ENCODE assay signal across 8 cellular contexts in the genomic region with DNA sequence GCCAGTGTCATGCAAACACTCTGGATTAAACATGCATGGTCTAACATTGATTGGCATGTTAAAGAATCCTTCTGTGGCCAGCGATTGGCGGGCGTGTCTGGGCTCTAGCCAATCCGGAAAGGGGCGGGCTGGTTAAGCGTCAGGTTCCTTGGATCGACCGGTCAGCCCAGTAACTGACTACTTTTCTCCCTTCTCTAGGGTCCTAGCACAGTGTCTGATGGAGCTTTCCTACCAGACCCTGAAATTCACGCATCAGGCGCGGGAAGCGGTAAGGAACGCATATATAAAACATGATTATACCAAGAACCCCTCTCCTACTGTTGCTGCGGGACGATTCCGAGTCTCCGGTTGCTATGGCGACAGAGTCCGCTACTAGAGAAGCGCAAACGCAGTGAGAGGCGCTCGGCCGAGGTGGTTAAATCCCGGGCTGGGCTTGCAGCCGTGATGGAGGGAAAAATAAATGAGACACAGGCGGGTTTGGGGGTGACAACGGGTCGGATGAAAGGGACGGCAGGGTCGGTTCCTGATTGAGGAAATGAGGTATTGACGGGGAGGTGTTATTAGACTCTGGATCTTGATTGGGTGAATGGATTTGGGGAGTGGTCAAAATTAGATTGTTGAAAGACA. TPM values are rescaled to one million over a fixed set of nuclear protein-coding genes. Genes with fewer than 3 reads are reported as not detected.
DNase-seq lines count a peak whose midpoint lies in the region; ATAC-seq and TF ChIP-seq lines count a peak whose summit lies in the region.

No MANE protein-coding gene starts in this region.

- WGBS in right lobe of liver (ENCODE audit: insufficient coverage, low coverage, low lambda C conversion rate, missing lambda C conversion rate), result 16% methylated on average over 28 of the region's 32 CpGs

- H3K9me3 ChIP-seq in HEK293 (ENCODE audit: control insufficient read depth, insufficient read depth, low read depth, low read length) (no peaks in the 10 kb centered on the region), duodenal mucosa (ENCODE audit: control insufficient read depth in 1 of 2, low read length in 2 of 2) (no peaks in the 10 kb centered on the region), right lobe of liver (no peaks in the 10 kb centered on the region)

- POLR2A ChIA-PET in HEK293 (lab: Yijun Ruan, JAX), result interaction anchor here (1.3 kb wide), 1 partner anchor 29 kb away, joined by 3 read pairs; a partner anchor contains a TSS

- peak; percentile 87 to 97 (median 96) for ATAC-seq in right lobe of liver

- no peaks in the 10 kb centered on the region for H3K4me1 ChIP-seq in HEK293 (ENCODE audit: control insufficient read depth, insufficient read depth, low read length)
- H3K4me1 ChIP-seq in duodenal mucosa (ENCODE audit: control insufficient read depth in 1 of 2, insufficient read depth in 2 of 2, low read length in 2 of 2), result peaks cover 0 to 6% of the 10 kb centered on the region in 2 donors
- H3K4me1 ChIP-seq in right lobe of liver, result no peaks in the 10 kb centered on the region

- DNase-seq in GM06990 (ENCODE audit: extremely low read depth, insufficient read length) (peak; percentile 63), NCI-H128 (lab: John Stamatoyannopoulos, UW; ENCODE audit: unreplicated experiment) (peak; percentile 74), right lobe of liver (peak; percentile 54 to 72 (median 70)), NCI-H2196 treated with DMSO at 0.1 percent for 48 hours (lab: John Stamatoyannopoulos, UW; ENCODE audit: unreplicated experiment) (no peak)
- DNase-seq in activated CD4-positive, alpha-beta T cell treated with anti-CD3 and anti-CD28 coated beads for 1 hour, result peak; percentile 15
- peak; percentile 12 for DNase-seq in stimulated activated CD4-positive, alpha-beta T cell treated with anti-CD3 and anti-CD28 coated beads, Interleukin-2, amount 100 ng/mL, for 4 hours (ENCODE audit: low read depth)

- peak overlapping the region; percentile 27 to 44 for H3K9ac ChIP-seq in duodenal mucosa (ENCODE audit: low read depth in 1 of 2, low read length in 2 of 2)

- TF ChIP-seq POLR2A in right lobe of liver (IDR thresholded peaks at IDR 0.05), result no peak

- TF ChIP-seq CTCF in GM06990 (IDR thresholded peaks at IDR 0.05; ENCODE audit: insufficient read depth, low read length, poor library complexity, severe bottlenecking) (no peak), HEK293 (tag by site-specific recombination; IDR thresholded peaks at IDR 0.05) (no peak), right lobe of liver (IDR thresholded peaks at IDR 0.05) (no peak)

- intact Hi-C loops in right lobe of liver (cut with DNase I), result no loop called here

- peak overlapping the region; percentile 75 for H3K4me3 ChIP-seq in GM06990 (replicated peaks; ENCODE audit: low read depth, low read length)
- H3K4me3 ChIP-seq in HEK293 (ENCODE audit: low read depth, low read length), result peak overlapping the region; percentile 87
- peak overlapping the region; percentile 75 to 79 for H3K4me3 ChIP-seq in duodenal mucosa (ENCODE audit: low read depth in 1 of 2, low read length in 2 of 2)
- peak overlapping the region; percentile 24 to 55 (median 35) for H3K4me3 ChIP-seq in right lobe of liver

- H3K36me3 ChIP-seq in GM06990 (ENCODE audit: control insufficient read depth, insufficient read depth, low read length), result no peaks in the 10 kb centered on the region
- H3K36me3 ChIP-seq in HEK293 (ENCODE audit: control insufficient read depth in 2 of 2, insufficient read depth in 1 of 2, low read length in 2 of 2), result no peaks in the 10 kb centered on the region
- H3K36me3 ChIP-seq in duodenal mucosa (ENCODE audit: control insufficient read depth in 1 of 2, insufficient read depth in 2 of 2, low read length in 2 of 2), result no peaks in the 10 kb centered on the region
- no peaks in the 10 kb centered on the region for H3K36me3 ChIP-seq in right lobe of liver

- H3K27ac ChIP-seq in HEK293 (ENCODE audit: extremely low read depth, low read depth, low read length) (0 out of 2 replicates have a peak overlapping the region, but pooled peaks have one; percentile 24), duodenal mucosa (ENCODE audit: low read depth, low read length) (no peak overlapping the region), right lobe of liver (no peak overlapping the region)

- CTCF ChIA-PET in HEK293 (lab: Yijun Ruan, JAX), result no interaction called here

- H3K27me3 ChIP-seq in GM06990 (replicated peaks; ENCODE audit: control insufficient read depth, insufficient read depth, low read length) (no peaks in the 10 kb centered on the region), duodenal mucosa (ENCODE audit: control insufficient read depth in 1 of 2, insufficient read depth in 2 of 2, low read length in 2 of 2) (peaks cover 4 to 11% of the 10 kb centered on the region in 2 donors), right lobe of liver (no peaks in the 10 kb centered on the region)

TF ChIP-seq in HEK293, 187 proteins besides CTCF, POLR2A, EP300 and RAD21 (continues in another document):
- TF ChIP-seq SP2 (tag by site-specific recombination; IDR thresholded peaks at IDR 0.05), result peak; percentile 78
- no peak for TF ChIP-seq ZNF561 (tag by site-specific recombination; IDR thresholded peaks at IDR 0.05; ENCODE audit: borderline replicate concordance)
- no peak for TF ChIP-seq ZNF146 (tag by site-specific recombination; IDR thresholded peaks at IDR 0.05)
- no peak for TF ChIP-seq TCF7L2 (IDR thresholded peaks at IDR 0.05; ENCODE audit: borderline replicate concordance, low read depth, low read length)
- TF ChIP-seq, protein P1, sequence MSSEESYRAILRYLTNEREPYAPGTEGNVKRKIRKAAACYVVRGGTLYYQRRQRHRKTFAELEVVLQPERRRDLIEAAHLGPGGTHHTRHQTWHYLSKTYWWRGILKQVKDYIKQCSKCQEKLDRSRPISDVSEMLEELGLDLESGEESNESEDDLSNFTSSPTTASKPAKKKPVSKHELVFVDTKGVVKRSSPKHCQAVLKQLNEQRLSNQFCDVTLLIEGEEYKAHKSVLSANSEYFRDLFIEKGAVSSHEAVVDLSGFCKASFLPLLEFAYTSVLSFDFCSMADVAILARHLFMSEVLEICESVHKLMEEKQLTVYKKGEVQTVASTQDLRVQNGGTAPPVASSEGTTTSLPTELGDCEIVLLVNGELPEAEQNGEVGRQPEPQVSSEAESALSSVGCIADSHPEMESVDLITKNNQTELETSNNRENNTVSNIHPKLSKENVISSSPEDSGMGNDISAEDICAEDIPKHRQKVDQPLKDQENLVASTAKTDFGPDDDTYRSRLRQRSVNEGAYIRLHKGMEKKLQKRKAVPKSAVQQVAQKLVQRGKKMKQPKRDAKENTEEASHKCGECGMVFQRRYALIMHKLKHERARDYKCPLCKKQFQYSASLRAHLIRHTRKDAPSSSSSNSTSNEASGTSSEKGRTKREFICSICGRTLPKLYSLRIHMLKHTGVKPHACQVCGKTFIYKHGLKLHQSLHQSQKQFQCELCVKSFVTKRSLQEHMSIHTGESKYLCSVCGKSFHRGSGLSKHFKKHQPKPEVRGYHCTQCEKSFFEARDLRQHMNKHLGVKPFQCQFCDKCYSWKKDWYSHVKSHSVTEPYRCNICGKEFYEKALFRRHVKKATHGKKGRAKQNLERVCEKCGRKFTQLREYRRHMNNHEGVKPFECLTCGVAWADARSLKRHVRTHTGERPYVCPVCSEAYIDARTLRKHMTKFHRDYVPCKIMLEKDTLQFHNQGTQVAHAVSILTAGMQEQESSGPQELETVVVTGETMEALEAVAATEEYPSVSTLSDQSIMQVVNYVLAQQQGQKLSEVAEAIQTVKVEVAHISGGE (tag by site-specific recombination; conservative IDR thresholded peaks at IDR 0.05; ENCODE audit: low read depth), result peak; percentile 60; the same call in 1 of the 2 replicates
- TF ChIP-seq FEZF1 (tag by site-specific recombination; IDR thresholded peaks at IDR 0.05), result 0 out of 2 replicates have a peak, but pooled peaks have one; percentile 3
- TF ChIP-seq SP3 (tag by site-specific recombination; IDR thresholded peaks at IDR 0.05), result peak; percentile 57
- 0 out of 2 replicates have a peak, but pooled peaks have one; percentile 23 for TF ChIP-seq ZXDB (tag by site-specific recombination; IDR thresholded peaks at IDR 0.05)
- no peak for TF ChIP-seq ZNF776 (tag by site-specific recombination; IDR thresholded peaks at IDR 0.05; ENCODE audit: borderline replicate concordance)
- TF ChIP-seq, protein P2, sequence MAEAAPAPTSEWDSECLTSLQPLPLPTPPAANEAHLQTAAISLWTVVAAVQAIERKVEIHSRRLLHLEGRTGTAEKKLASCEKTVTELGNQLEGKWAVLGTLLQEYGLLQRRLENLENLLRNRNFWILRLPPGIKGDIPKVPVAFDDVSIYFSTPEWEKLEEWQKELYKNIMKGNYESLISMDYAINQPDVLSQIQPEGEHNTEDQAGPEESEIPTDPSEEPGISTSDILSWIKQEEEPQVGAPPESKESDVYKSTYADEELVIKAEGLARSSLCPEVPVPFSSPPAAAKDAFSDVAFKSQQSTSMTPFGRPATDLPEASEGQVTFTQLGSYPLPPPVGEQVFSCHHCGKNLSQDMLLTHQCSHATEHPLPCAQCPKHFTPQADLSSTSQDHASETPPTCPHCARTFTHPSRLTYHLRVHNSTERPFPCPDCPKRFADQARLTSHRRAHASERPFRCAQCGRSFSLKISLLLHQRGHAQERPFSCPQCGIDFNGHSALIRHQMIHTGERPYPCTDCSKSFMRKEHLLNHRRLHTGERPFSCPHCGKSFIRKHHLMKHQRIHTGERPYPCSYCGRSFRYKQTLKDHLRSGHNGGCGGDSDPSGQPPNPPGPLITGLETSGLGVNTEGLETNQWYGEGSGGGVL (tag by site-specific recombination; IDR thresholded peaks at IDR 0.05), result no peak
- TF ChIP-seq MZF1 (tag by site-specific recombination; IDR thresholded peaks at IDR 0.05; ENCODE audit: borderline replicate concordance), result no peak
- peak; percentile 92 for TF ChIP-seq ZNF335 (tag by site-specific recombination; conservative IDR thresholded peaks at IDR 0.05)
- TF ChIP-seq, protein P3, sequence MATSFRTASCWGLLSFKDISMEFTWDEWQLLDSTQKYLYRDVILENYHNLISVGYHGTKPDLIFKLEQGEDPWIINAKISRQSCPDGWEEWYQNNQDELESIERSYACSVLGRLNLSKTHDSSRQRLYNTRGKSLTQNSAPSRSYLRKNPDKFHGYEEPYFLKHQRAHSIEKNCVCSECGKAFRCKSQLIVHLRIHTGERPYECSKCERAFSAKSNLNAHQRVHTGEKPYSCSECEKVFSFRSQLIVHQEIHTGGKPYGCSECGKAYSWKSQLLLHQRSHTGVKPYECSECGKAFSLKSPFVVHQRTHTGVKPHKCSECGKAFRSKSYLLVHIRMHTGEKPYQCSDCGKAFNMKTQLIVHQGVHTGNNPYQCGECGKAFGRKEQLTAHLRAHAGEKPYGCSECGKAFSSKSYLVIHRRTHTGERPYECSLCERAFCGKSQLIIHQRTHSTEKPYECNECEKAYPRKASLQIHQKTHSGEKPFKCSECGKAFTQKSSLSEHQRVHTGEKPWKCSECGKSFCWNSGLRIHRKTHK (tag by site-specific recombination; IDR thresholded peaks at IDR 0.05), result no peak

RNA-seq across cellular contexts. Expression of a gene that starts 29.4 kb away (rescaled TPM):
- 1 to 10 TPM; 1.2 to 5.1 (median 2.7) TPM for total RNA-seq in right lobe of liver

RNA-seq across cellular contexts. Expression of a gene that starts 29.5 kb away (rescaled TPM):
- 10 to 100 TPM in 5 of 6 experiments, 1 to 10 TPM in 1; 8.3 to 21.8 (median 13.3) TPM for total RNA-seq in right lobe of liver

Comparison
In these comparisons a context has a peak if more than half of its experiments do, and no peak if none do; other contexts are left out.
1. H3K4me3 ChIP-seq: peak in every context shown above with its lines; median percentile 87 in HEK293; 77 in duodenal mucosa; 75 in GM06990; 35 in right lobe of liver.